ENCODE assay signal across 13 cellular contexts in the genomic region with DNA sequence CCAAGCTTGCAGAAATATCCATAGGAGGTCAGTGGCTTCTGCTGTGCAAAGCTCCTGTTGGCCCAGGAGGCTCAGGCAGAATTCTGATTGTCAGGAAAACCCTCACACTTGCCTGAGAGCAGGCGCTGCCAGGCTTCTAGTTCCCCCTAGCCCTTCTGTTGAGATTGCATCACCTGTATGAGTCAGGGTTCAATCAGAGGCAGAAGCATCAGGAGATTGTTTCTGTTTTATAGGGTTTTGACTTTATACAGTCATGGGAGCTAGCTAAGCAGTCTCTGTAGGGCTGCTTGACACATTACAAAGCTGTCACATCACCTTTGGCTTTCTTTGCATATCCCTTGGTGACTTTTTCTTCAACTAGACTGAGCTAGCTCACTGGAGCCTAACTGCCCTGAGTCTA. TPM values are rescaled to one million over a fixed set of nuclear protein-coding genes. Genes with fewer than 3 reads are reported as not detected.
DNase-seq lines count a peak whose midpoint lies in the region; ATAC-seq and TF ChIP-seq lines count a peak whose summit lies in the region.
"Had no signal": no experiment of that assay in that cellular context is flagged by ENCODE, and none has a peak within 500 bp of the region (broad histone marks: within the 10 kb centered on the region; RNA-seq: fewer than 3 reads in every experiment).

No MANE protein-coding gene starts in this region.

- POLR2A ChIA-PET in Panc1 (lab: Charles Lee), result no interaction called here

- no peak overlapping the region for H3K4me3 ChIP-seq in Panc1 (ENCODE audit: low read depth in 2 of 2, low read length in 2 of 2)
- H3K4me3 ChIP-seq in endodermal cell (ENCODE audit: low read length), result no peak overlapping the region

- peaks cover 59% of the 10 kb centered on the region for H3K9me3 Mint-ChIP-seq in endodermal cell
- H3K9me3 Mint-ChIP-seq: CD4-positive, alpha-beta T cell had no signal

- no peaks in the 10 kb centered on the region for H3K36me3 Mint-ChIP-seq in endodermal cell (ENCODE audit: low read depth)

- H3K36me3 ChIP-seq in Panc1 (ENCODE audit: control insufficient read depth, insufficient read depth, low read length) (no peaks in the 10 kb centered on the region), endodermal cell (ENCODE audit: control insufficient read depth, insufficient read depth, low read length) (no peaks in the 10 kb centered on the region)

- H3K27me3 ChIP-seq in Panc1 (ENCODE audit: control insufficient read depth, insufficient read depth, low read length) (no peaks in the 10 kb centered on the region), endodermal cell (ENCODE audit: control insufficient read depth, insufficient read depth, low read length, poor library complexity, severe bottlenecking) (no peaks in the 10 kb centered on the region)

- TF ChIP-seq CTCF in Panc1 (IDR thresholded peaks at IDR 0.05) (no peak), endodermal cell (conservative IDR thresholded peaks at IDR 0.05) (no peak)

- no peaks in the 10 kb centered on the region for H3K27me3 Mint-ChIP-seq in endodermal cell (ENCODE audit: insufficient read depth)
- H3K27me3 Mint-ChIP-seq: CD4-positive, alpha-beta T cell; progenitor cell of endocrine pancreas; T-helper 17 cell had no signal

- in situ Hi-C loops in Panc1 (cut with HindIII; ENCODE audit: low pct_unique_long_range_greater_than_20kb, low sequenced_read_pairs), result no loop called here

- H3K27ac ChIP-seq in Panc1 (ENCODE audit: low read length) (no peak overlapping the region), endodermal cell (ENCODE audit: low read depth, low read length) (no peak overlapping the region)

- no peaks in the 10 kb centered on the region for H3K4me1 ChIP-seq in Panc1 (ENCODE audit: control insufficient read depth, insufficient read depth, low read length)
- no peaks in the 10 kb centered on the region for H3K4me1 ChIP-seq in endodermal cell (ENCODE audit: control insufficient read depth, insufficient read depth, low read length)

- DNase-seq in A172 (ENCODE audit: low spot score) (peak; percentile 24), H4 (ENCODE audit: low spot score) (peak; percentile 66), Panc1 (ENCODE audit: low read depth, low spot score) (peak; percentile 5), fibroblast of peridontal ligament (ENCODE audit: extremely low read depth) (peak; percentile 30), NCI-H146 treated with DMSO at 0.1 percent for 48 hours (lab: John Stamatoyannopoulos, UW; ENCODE audit: unreplicated experiment) (no peak), endodermal cell (no peak)
- DNase-seq: CD4-positive, alpha-beta T cell; effector CD8-positive, alpha-beta T cell; NCI-H2107; T-helper 17 cell had no signal

- no peak overlapping the region for H3K27ac Mint-ChIP-seq in endodermal cell
- H3K27ac Mint-ChIP-seq: CD4-positive, alpha-beta T cell; progenitor cell of endocrine pancreas; T-helper 17 cell had no signal

- no peaks in the 10 kb centered on the region for H3K4me1 Mint-ChIP-seq in endodermal cell
- H3K4me1 Mint-ChIP-seq: T-helper 17 cell had no signal

- intact Hi-C loops in Panc1 (cut with micrococcal nuclease; ENCODE audit: unreplicated experiment), result no loop called here

- H3K9ac ChIP-seq in endodermal cell (ENCODE audit: extremely low read depth, low read length, poor library complexity, severe bottlenecking), result no peak overlapping the region

- no peak for ATAC-seq in Panc1
- ATAC-seq in GM18520 (IDR thresholded peaks at IDR 0.05; ENCODE audit: unreplicated experiment), result no peak
- ATAC-seq in GM21786 (IDR thresholded peaks at IDR 0.05; ENCODE audit: unreplicated experiment), result no peak
- ATAC-seq: T-helper 17 cell had no signal

- H3K4me3 Mint-ChIP-seq in endodermal cell, result no peak overlapping the region
- H3K4me3 Mint-ChIP-seq: CD4-positive, alpha-beta T cell; T-helper 17 cell had no signal

- WGBS in endodermal cell (ENCODE audit: insufficient coverage in 1 of 2, insufficient read length in 1 of 2), 2 experiments, result 69% methylated on average over 1 of the region's 1 CpG; no CpG with 5 or more reads in 1 of the 2 experiments

- BruUV-seq in Panc1 (replicated peaks; lab: Mats Ljungman, UMichigan), result no TSS peak

- CTCF ChIA-PET in Panc1 (lab: Charles Lee), result no interaction called here

- H3K9me3 ChIP-seq in Panc1 (ENCODE audit: control insufficient read depth, insufficient read depth, low read depth, low read length) (no peaks in the 10 kb centered on the region), endodermal cell (ENCODE audit: control insufficient read depth, low read length) (no peaks in the 10 kb centered on the region)

RNA-seq across cellular contexts. Expression of gene DIPK2B, which starts 27.8 kb away (rescaled TPM):
- total RNA-seq in A172 (2014; rRNA removed; shearing (Covaris generic)), result not detected in 2 replicates
- total RNA-seq in H4 (2014; rRNA removed; shearing (Covaris generic)), result not detected in 2 replicates
- total RNA-seq in Panc1 (2021; ENCODE audit: unreplicated experiment) (not detected), endodermal cell (not detected)
- not detected for polyA plus RNA-seq in Panc1 (2012; ENCODE audit: insufficient read length)
- polyA plus RNA-seq in endodermal cell (2013, experiment 1 of 2), result not detected
- polyA plus RNA-seq in endodermal cell (2013, experiment 2 of 2), result not detected
- total RNA-seq: CD4-positive, alpha-beta T cell; progenitor cell of endocrine pancreas; T-helper 17 cell had no signal

Comparison
In these comparisons a context has a peak if more than half of its experiments do, and no peak if none do; other contexts are left out.
1. DNase-seq: peak in A172 (single experiment), H4 (single experiment), Panc1 (single experiment) and fibroblast of peridontal ligament (single experiment); none in NCI-H146 treated with DMSO at 0.1 percent for 48 hours (single experiment) and endodermal cell (single experiment).